ENCODE assay signal across 12 cellular contexts in genomic region chr7:5574770-5575269, GRCh38. TPM values are rescaled to one million over a fixed set of nuclear protein-coding genes. Genes with fewer than 3 reads are reported as not detected.
DNase-seq lines count a peak whose midpoint lies in the region; ATAC-seq lines count a peak whose summit lies in the region.
"Had no signal": no experiment of that assay in that cellular context is flagged by ENCODE, and none has a peak within 500 bp of the region (broad histone marks: within the 10 kb centered on the region; RNA-seq: fewer than 3 reads in every experiment).

No MANE protein-coding gene starts in this region.

- H3K9me3 ChIP-seq in HUES48 (ENCODE audit: control insufficient read depth, insufficient read depth, low read length), result no peaks in the 10 kb centered on the region

- H3K4me1 ChIP-seq in HUES48 (ENCODE audit: control insufficient read depth, insufficient read depth, low read length), result peaks cover 8% of the 10 kb centered on the region; the same call in 1 of the 2 replicates

- no peak for ATAC-seq in GM21737 (IDR thresholded peaks at IDR 0.05; ENCODE audit: unreplicated experiment)
- ATAC-seq: naive thymus-derived CD8-positive, alpha-beta T cell had no signal

- peak overlapping the region; percentile 85 for H3K27ac ChIP-seq in HUES48 (ENCODE audit: low read depth, low read length)
- H3K27ac ChIP-seq in skin epidermis, result peak overlapping the region in 15 of 21 experiments; percentile 3 to 75 (median 36)

- DNase-seq in dermis blood vessel endothelial cell (peak; percentile 74), iPS-NIHi7 (ENCODE audit: extremely low spot score) (peak; percentile 73), SKM-1 (lab: John Stamatoyannopoulos, UW; ENCODE audit: unreplicated experiment) (no peak), NCI-H2107 treated with DMSO at 0.1 percent for 48 hours (lab: John Stamatoyannopoulos, UW; ENCODE audit: unreplicated experiment) (no peak)
- no peak for DNase-seq in stimulated activated CD4-positive, alpha-beta T cell treated with anti-CD3 and anti-CD28 coated beads, Interleukin-4, amount 100 ng/mL, for 1 hour
- DNase-seq: central memory CD4-positive, alpha-beta T cell; naive thymus-derived CD8-positive, alpha-beta T cell; NCI-H526 treated with DMSO at 0.1 percent for 48 hours; T-helper 1 cell had no signal

- no peak overlapping the region for H3K9ac ChIP-seq in HUES48 (ENCODE audit: low read depth, low read length)

- peak overlapping the region; percentile 44; the same call in 1 of the 2 replicates for H3K4me3 ChIP-seq in HUES48 (ENCODE audit: low read depth, low read length)
- no peak overlapping the region for H3K4me3 ChIP-seq in skin epidermis

- H3K36me3 ChIP-seq in HUES48 (ENCODE audit: control insufficient read depth, insufficient read depth, low read length), result no peaks in the 10 kb centered on the region

- H3K27me3 ChIP-seq in HUES48 (ENCODE audit: control insufficient read depth, insufficient read depth, low read length), result no peaks in the 10 kb centered on the region

RNA-seq across cellular contexts. Expression of gene FSCN1, which starts 17.8 kb away (rescaled TPM):
- 426 and 735 TPM in 2 replicates for total RNA-seq in dermis blood vessel endothelial cell

RNA-seq across cellular contexts. Expression of gene ACTB, which starts 44.4 kb away (rescaled TPM):
- total RNA-seq in dermis blood vessel endothelial cell, result 2,280 and 5,174 TPM in 2 replicates

Comparison
In these comparisons a context has a peak if more than half of its experiments do, and no peak if none do; other contexts are left out.
1. DNase-seq: peak in dermis blood vessel endothelial cell (single experiment) and iPS-NIHi7 (single experiment); none in stimulated activated CD4-positive, alpha-beta T cell treated with anti-CD3 and anti-CD28 coated beads, Interleukin-4, amount 100 ng/mL, for 1 hour (single experiment), SKM-1 (single experiment) and NCI-H2107 treated with DMSO at 0.1 percent for 48 hours (single experiment).